Comparison of ENCODE assay signal across 10 cellular contexts in the genomic region with DNA sequence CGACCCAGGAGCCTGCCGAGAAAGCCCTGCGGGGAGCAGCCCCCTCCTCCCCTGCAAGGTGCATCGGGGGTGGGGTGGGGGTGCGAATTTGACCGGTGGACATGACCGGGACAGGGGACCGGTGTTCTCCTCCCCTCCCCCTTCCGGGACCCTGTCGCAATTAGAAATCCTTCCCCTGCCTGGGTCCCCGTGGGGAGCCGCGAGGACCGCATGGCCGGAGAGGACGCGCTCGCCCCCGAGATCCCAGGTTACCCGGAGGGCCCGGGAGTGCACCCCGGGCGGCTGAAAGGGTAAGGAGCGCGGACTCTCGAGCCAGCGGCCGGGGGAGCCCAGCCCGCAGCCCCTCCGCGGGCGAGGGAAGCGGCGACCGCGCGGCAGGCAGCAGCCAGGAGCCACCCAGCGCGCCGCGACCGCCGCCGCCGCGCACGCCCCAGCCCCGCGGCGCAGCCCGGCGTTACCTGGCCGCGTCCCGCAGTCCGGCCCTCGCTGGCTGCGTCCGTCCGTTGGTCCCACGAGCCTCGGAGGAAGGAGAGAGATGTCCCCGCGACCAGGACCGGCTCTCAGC. TPM values are rescaled to one million over a fixed set of nuclear protein-coding genes. Genes with fewer than 3 reads are reported as not detected.
A peak's percentile ranks its signal among the peaks of the same experiment; 100 is the strongest.
DNase-seq lines count a peak whose midpoint lies in the region; ATAC-seq and TF ChIP-seq lines count a peak whose summit lies in the region.
"Had no signal": no experiment of that assay in that cellular context is flagged by ENCODE, and none has a peak within 500 bp of the region (broad histone marks: within the 10 kb centered on the region; RNA-seq: fewer than 3 reads in every experiment).

No MANE protein-coding gene starts in this region.

- H3K36me3 Mint-ChIP-seq in endodermal cell (ENCODE audit: low read depth) (no peaks in the 10 kb centered on the region), neural crest cell (ENCODE audit: low read depth) (no peaks in the 10 kb centered on the region)

- H3K27me3 Mint-ChIP-seq in endodermal cell (ENCODE audit: insufficient read depth), result peaks cover 28% of the 10 kb centered on the region
- H3K27me3 Mint-ChIP-seq in neural crest cell (ENCODE audit: low read depth), result peaks cover 30% of the 10 kb centered on the region

- no peaks in the 10 kb centered on the region for H3K27me3 ChIP-seq in endodermal cell (ENCODE audit: control insufficient read depth, insufficient read depth, low read length, poor library complexity, severe bottlenecking)

- H3K9me3 ChIP-seq in endodermal cell (ENCODE audit: control insufficient read depth, low read length), result no peaks in the 10 kb centered on the region

- peak overlapping the region; percentile 65 for H3K9ac ChIP-seq in endodermal cell (ENCODE audit: extremely low read depth, low read length, poor library complexity, severe bottlenecking)

- peaks cover 15% of the 10 kb centered on the region for H3K4me1 ChIP-seq in endodermal cell (ENCODE audit: control insufficient read depth, insufficient read depth, low read length)

- no peak overlapping the region for H3K27ac ChIP-seq in endodermal cell (ENCODE audit: low read depth, low read length)

- peak; percentile 9 for ATAC-seq in HG02938 (IDR thresholded peaks at IDR 0.05; ENCODE audit: unreplicated experiment)

- H3K36me3 ChIP-seq in endodermal cell (ENCODE audit: control insufficient read depth, insufficient read depth, low read length), result no peaks in the 10 kb centered on the region

- DNase-seq in GM12865 (ENCODE audit: low read depth) (no peak), endodermal cell (no peak), neural crest cell (ENCODE audit: low read depth, low spot score) (peak; percentile 28), DMS153 (lab: John Stamatoyannopoulos, UW) (no peak), NCI-H2171 treated with DMSO at 0.1 percent for 48 hours (lab: John Stamatoyannopoulos, UW) (no peak), GM13977 (ENCODE audit: low spot score) (no peak)
- DNase-seq in stimulated activated CD4-positive, alpha-beta T cell treated with anti-CD3 and anti-CD28 coated beads, Interleukin-4, amount 100 ng/mL, for 24 hours, result no peak
- DNase-seq: SHP77 treated with DMSO at 0.1 percent for 48 hours had no signal

- H3K4me3 ChIP-seq in GM12865 (ENCODE audit: low read depth, low read length), result peak overlapping the region; percentile 45
- H3K4me3 ChIP-seq in endodermal cell (ENCODE audit: low read length), result peak overlapping the region; percentile 90

- peaks cover 17% of the 10 kb centered on the region for H3K4me1 Mint-ChIP-seq in endodermal cell
- peaks cover 25% of the 10 kb centered on the region for H3K4me1 Mint-ChIP-seq in neural crest cell
- H3K4me1 Mint-ChIP-seq: central memory CD8-positive, alpha-beta T cell had no signal

- in situ Hi-C loops in GM13977 (cut with MboI; ENCODE audit: low pct_unique_long_range_greater_than_20kb, low sequenced_read_pairs, unreplicated experiment), result no loop called here

- no peaks in the 10 kb centered on the region for H3K9me3 Mint-ChIP-seq in endodermal cell
- H3K9me3 Mint-ChIP-seq in neural crest cell, result peaks cover 3% of the 10 kb centered on the region

- H3K27ac Mint-ChIP-seq in endodermal cell (peak overlapping the region; percentile 5), neural crest cell (ENCODE audit: unreplicated experiment) (peak overlapping the region; percentile 44)

- peak overlapping the region; percentile 78 for H3K4me3 Mint-ChIP-seq in endodermal cell
- peak overlapping the region; percentile 93 for H3K4me3 Mint-ChIP-seq in neural crest cell
- H3K4me3 Mint-ChIP-seq: central memory CD8-positive, alpha-beta T cell had no signal

- WGBS in endodermal cell (ENCODE audit: insufficient coverage in 1 of 2, insufficient read length in 1 of 2), 2 experiments, result 0% methylated on average over 8 to 61 of the region's 65 CpGs

- TF ChIP-seq CTCF in GM12865 (IDR thresholded peaks at IDR 0.05; ENCODE audit: insufficient read depth, low read depth, low read length, missing control alignments) (no peak), endodermal cell (conservative IDR thresholded peaks at IDR 0.05) (peak; percentile 40), neural crest cell (conservative IDR thresholded peaks at IDR 0.05) (no peak), GM13977 (IDR thresholded peaks at IDR 0.05; ENCODE audit: extremely low read depth, insufficient read depth, missing control alignments) (no peak)

RNA-seq across cellular contexts. Expression of gene DLGAP1, which starts 0.5 kb away (rescaled TPM):
- total RNA-seq in endodermal cell (10 to 100 TPM; 11.5 to 21.5 TPM), neural crest cell (11.5 and 11.7 TPM in 2 replicates)
- 8.7 TPM for polyA plus RNA-seq in endodermal cell (2013, experiment 1 of 2)
- polyA plus RNA-seq in endodermal cell (2013, experiment 2 of 2), result 10.0 TPM
